ENCODE assay signal across 2 cellular contexts in the genomic region with DNA sequence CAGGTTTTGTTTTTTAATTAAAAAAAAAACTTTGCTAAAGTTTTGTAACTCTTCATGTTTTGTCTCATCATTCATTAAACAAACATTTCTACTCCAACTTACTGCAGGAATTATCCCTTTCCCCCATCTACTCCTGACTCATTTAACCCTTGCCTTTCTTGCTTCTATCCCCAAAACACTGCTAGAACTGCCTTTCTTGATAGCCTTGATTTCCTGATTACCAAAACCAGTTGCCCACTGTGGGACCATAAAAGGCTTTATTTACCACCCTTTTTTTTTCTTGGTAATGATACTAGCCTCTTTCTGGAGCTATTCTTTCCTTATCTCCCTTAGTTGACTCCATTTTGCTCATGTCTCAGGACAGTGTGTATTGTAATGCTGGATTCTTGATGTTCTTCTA.
TF ChIP-seq lines count a peak whose summit lies in the region.

No MANE protein-coding gene starts in this region.

TF ChIP-seq in HepG2, 621 proteins besides CTCF, POLR2A, EP300 and RAD21:
- TF ChIP-seq LRRFIP1 (CRISPR knock-in tag; conservative IDR thresholded peaks at IDR 0.05) (no peak), ZNF652 (CRISPR knock-in tag; IDR thresholded peaks at IDR 0.05; ENCODE audit: borderline replicate concordance, low read depth) (peak; percentile 75)
TF ChIP-seq in HepG2: peak in this region for 1.

TF ChIP-seq in K562, 482 proteins besides CTCF, POLR2A, EP300 and RAD21 (continues in another document):
- TF ChIP-seq TAL1 (IDR thresholded peaks at IDR 0.05) (0 out of 2 replicates have a peak, but pooled peaks have one; percentile 4), GATAD2A (IDR thresholded peaks at IDR 0.05) (0 out of 2 replicates have a peak, but pooled peaks have one; percentile 55), TGIF2 (CRISPR knock-in tag; IDR thresholded peaks at IDR 0.05) (no peak), SETDB1 (IDR thresholded peaks at IDR 0.05; ENCODE audit: low read length) (no peak), ZNF830 (CRISPR knock-in tag; IDR thresholded peaks at IDR 0.05) (no peak), ZNF785 (CRISPR knock-in tag; IDR thresholded peaks at IDR 0.05) (no peak), LCOR (CRISPR knock-in tag; IDR thresholded peaks at IDR 0.05) (no peak), ZNF592 (IDR thresholded peaks at IDR 0.05) (peak; percentile 63; the same call in 1 of the 2 replicates), ZNF407 (IDR thresholded peaks at IDR 0.05; ENCODE audit: low read depth) (no peak), CBFA2T3 (IDR thresholded peaks at IDR 0.05) (peak; percentile 51), FOSL1 (tag; conservative IDR thresholded peaks at IDR 0.05) (peak; percentile 46), ZNF589 (CRISPR knock-in tag; IDR thresholded peaks at IDR 0.05; ENCODE audit: low read depth) (0 out of 2 replicates have a peak, but pooled peaks have one; percentile 59), SMARCA4 (IDR thresholded peaks at IDR 0.05) (0 out of 2 replicates have a peak, but pooled peaks have one; percentile 28), SNIP1 (IDR thresholded peaks at IDR 0.05; ENCODE audit: low read depth) (no peak), ZBTB2 (IDR thresholded peaks at IDR 0.05) (peak; percentile 33; the same call in 1 of the 2 replicates), ARID1B (IDR thresholded peaks at IDR 0.05) (peak; percentile 46), NFIC (IDR thresholded peaks at IDR 0.05) (no peak), MGA (IDR thresholded peaks at IDR 0.05) (no peak), ZSCAN29 (IDR thresholded peaks at IDR 0.05) (no peak), ZNF274 (IDR thresholded peaks at IDR 0.05; ENCODE audit: borderline replicate concordance, low read depth, low read length) (no peak), DIDO1 (tag; IDR thresholded peaks at IDR 0.05; ENCODE audit: low read depth) (no peak)
- TF ChIP-seq, protein P1, sequence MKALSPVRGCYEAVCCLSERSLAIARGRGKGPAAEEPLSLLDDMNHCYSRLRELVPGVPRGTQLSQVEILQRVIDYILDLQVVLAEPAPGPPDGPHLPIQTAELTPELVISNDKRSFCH (CRISPR knock-in tag; IDR thresholded peaks at IDR 0.05) = no peak
- TF ChIP-seq, protein P1 (tag; IDR thresholded peaks at IDR 0.05) = peak; percentile 51; the same call in 1 of the 2 replicates
- TF ChIP-seq, protein P2, sequence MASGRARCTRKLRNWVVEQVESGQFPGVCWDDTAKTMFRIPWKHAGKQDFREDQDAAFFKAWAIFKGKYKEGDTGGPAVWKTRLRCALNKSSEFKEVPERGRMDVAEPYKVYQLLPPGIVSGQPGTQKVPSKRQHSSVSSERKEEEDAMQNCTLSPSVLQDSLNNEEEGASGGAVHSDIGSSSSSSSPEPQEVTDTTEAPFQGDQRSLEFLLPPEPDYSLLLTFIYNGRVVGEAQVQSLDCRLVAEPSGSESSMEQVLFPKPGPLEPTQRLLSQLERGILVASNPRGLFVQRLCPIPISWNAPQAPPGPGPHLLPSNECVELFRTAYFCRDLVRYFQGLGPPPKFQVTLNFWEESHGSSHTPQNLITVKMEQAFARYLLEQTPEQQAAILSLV (tag; IDR thresholded peaks at IDR 0.05) = no peak
